ENCODE assay signal across 34 cellular contexts in the genomic region with DNA sequence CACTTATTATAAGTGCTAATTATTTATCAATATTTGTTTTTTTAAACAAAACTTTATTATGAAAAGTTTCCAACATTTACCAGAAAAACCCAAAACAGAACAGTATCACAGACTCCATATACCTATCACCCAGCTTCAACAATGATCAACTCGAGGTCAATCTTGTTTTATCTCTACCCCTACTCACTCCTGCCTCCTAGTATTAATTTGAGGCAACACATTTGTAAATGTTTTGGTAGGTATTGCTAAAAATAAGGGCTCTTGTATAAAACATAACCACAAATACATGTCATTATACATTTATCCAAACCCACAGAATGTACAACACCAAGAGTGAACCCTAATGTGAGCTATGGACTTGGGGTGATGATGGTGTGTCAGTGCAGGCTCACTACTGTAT. TPM values are rescaled to one million over a fixed set of nuclear protein-coding genes. Genes with fewer than 3 reads are reported as not detected.
"Had no signal": no experiment of that assay in that cellular context is flagged by ENCODE, and none has a peak within 500 bp of the region (broad histone marks: within the 10 kb centered on the region; RNA-seq: fewer than 3 reads in every experiment).

No MANE protein-coding gene starts in this region.

- ATAC-seq: activated CD4-positive, alpha-beta T cell treated with anti-CD3 and anti-CD28 coated beads for 36 hours; activated CD8-positive, alpha-beta T cell treated with anti-CD3 and anti-CD28 coated beads, Interleukin-2, amount 10 ng/mL, durations not matched to agents 7 days and 5 days; activated naive CD4-positive, alpha-beta T cell treated with anti-CD3 and anti-CD28 coated beads, Interleukin-2, amount 50 U/mL, for 72 hours; activated T-cell treated with anti-CD3 and anti-CD28 coated beads, Interleukin-2, amount 50 U/mL, for 72 hours; foreskin keratinocyte; gastrocnemius medialis; heart left ventricle; T-helper 17 cell had no signal

- FAIRE-seq: astrocyte, bronchial epithelial cell had no signal

- H3K27me3 Mint-ChIP-seq: activated CD4-positive, alpha-beta memory T cell treated with anti-CD3 and anti-CD28 coated beads for 36 hours; activated CD4-positive, alpha-beta T cell treated with anti-CD3 and anti-CD28 coated beads for 36 hours; activated CD4-positive, alpha-beta T cell treated with anti-CD3 and anti-CD28 coated beads, Interleukin-2, amount 10 ng/mL, durations not matched to agents 24 days and 14 days; activated T-cell treated with anti-CD3 and anti-CD28 coated beads, Interleukin-2, amount 50 U/mL, for 24 hours; central memory CD8-positive, alpha-beta T cell had no signal

- H3K4me1 ChIP-seq: foreskin keratinocyte had no signal

- H3K4me3 Mint-ChIP-seq: activated CD4-positive, alpha-beta memory T cell treated with anti-CD3 and anti-CD28 coated beads for 36 hours; activated CD4-positive, alpha-beta T cell treated with anti-CD3 and anti-CD28 coated beads for 36 hours; activated CD4-positive, alpha-beta T cell treated with anti-CD3 and anti-CD28 coated beads, Interleukin-2, amount 10 ng/mL, durations not matched to agents 24 days and 14 days; activated CD8-positive, alpha-beta T cell treated with anti-CD3 and anti-CD28 coated beads, Interleukin-2, amount 10 ng/mL, durations not matched to agents 7 days and 5 days; activated naive CD4-positive, alpha-beta T cell treated with anti-CD3 and anti-CD28 coated beads, Interleukin-2, amount 10 ng/mL, durations not matched to agents 7 days and 5 days; activated T-cell treated with anti-CD3 and anti-CD28 coated beads, Interleukin-2, amount 50 U/mL, for 24 hours; activated T-cell treated with anti-CD3 and anti-CD28 coated beads, Interleukin-2, amount 50 U/mL, for 72 hours; central memory CD8-positive, alpha-beta T cell; endodermal cell; T-helper 17 cell; T-helper 2 cell treated with Interferon-gamma antibody and Interleukin-4, amounts not matched to agents 5 μg/mL and 100 μg/mL, for 36 hours had no signal

- DNase-seq: activated CD4-positive, alpha-beta memory T cell treated with anti-CD3 and anti-CD28 coated beads for 36 hours; activated CD4-positive, alpha-beta T cell treated with anti-CD3 and anti-CD28 coated beads for 36 hours; activated CD4-positive, alpha-beta T cell treated with anti-CD3 and anti-CD28 coated beads, Interleukin-2, amount 10 ng/mL, durations not matched to agents 24 days and 14 days; activated CD4-positive, CD25-positive, alpha-beta regulatory T cell; activated CD4-positive, CD25-positive, alpha-beta regulatory T cell treated with anti-CD3 and anti-CD28 coated beads, Interleukin-2, amount 50 U/mL, for 72 hours; activated CD8-positive, alpha-beta memory T cell treated with anti-CD3 and anti-CD28 coated beads, Interleukin-2, amount 50 U/mL, for 48 hours; activated CD8-positive, alpha-beta T cell treated with anti-CD3 and anti-CD28 coated beads, Interleukin-2, amount 10 ng/mL, durations not matched to agents 7 days and 5 days; activated gamma-delta T cell; activated naive CD4-positive, alpha-beta T cell; activated naive CD4-positive, alpha-beta T cell treated with anti-CD3 and anti-CD28 coated beads, Interleukin-2, amount 10 ng/mL, durations not matched to agents 7 days and 5 days; activated T-cell treated with anti-CD3 and anti-CD28 coated beads for 4 hours; activated T-cell treated with anti-CD3 and anti-CD28 coated beads, Interleukin-2, amount 50 U/mL, for 24 hours; activated T-cell treated with anti-CD3 and anti-CD28 coated beads, Interleukin-2, amount 50 U/mL, for 72 hours; amniotic stem cell; anterior cingulate cortex; brain microvascular endothelial cell; colonic mucosa; dorsolateral prefrontal cortex; effector memory CD4-positive, alpha-beta T cell; endodermal cell; erythroblast; foreskin keratinocyte; gastrocnemius medialis; glutamatergic neuron; heart left ventricle; T-helper 1 cell; T-helper 17 cell; T1000 had no signal

- H3K4me3 ChIP-seq: colonic mucosa, dorsolateral prefrontal cortex, esophagus muscularis mucosa, gastrocnemius medialis, heart left ventricle had no signal

- H3K27ac ChIP-seq: brain microvascular endothelial cell, colonic mucosa, esophagus muscularis mucosa, foreskin keratinocyte, gastrocnemius medialis, heart left ventricle had no signal

- H3K9me3 ChIP-seq: colonic mucosa, esophagus muscularis mucosa, gastrocnemius medialis, heart left ventricle had no signal

- H3K36me3 Mint-ChIP-seq: activated CD4-positive, alpha-beta memory T cell treated with anti-CD3 and anti-CD28 coated beads for 36 hours; activated naive CD4-positive, alpha-beta T cell treated with anti-CD3 and anti-CD28 coated beads, Interleukin-2, amount 10 ng/mL, durations not matched to agents 7 days and 5 days; activated naive CD4-positive, alpha-beta T cell treated with anti-CD3 and anti-CD28 coated beads, Interleukin-2, amount 50 U/mL, for 72 hours had no signal

- H3K27ac Mint-ChIP-seq: activated CD4-positive, alpha-beta memory T cell treated with anti-CD3 and anti-CD28 coated beads for 36 hours; activated CD4-positive, alpha-beta T cell treated with anti-CD3 and anti-CD28 coated beads for 36 hours; activated CD4-positive, alpha-beta T cell treated with anti-CD3 and anti-CD28 coated beads, Interleukin-2, amount 10 ng/mL, durations not matched to agents 24 days and 14 days; activated CD8-positive, alpha-beta T cell treated with anti-CD3 and anti-CD28 coated beads, Interleukin-2, amount 10 ng/mL, durations not matched to agents 7 days and 5 days; activated naive CD4-positive, alpha-beta T cell treated with anti-CD3 and anti-CD28 coated beads, Interleukin-2, amount 10 ng/mL, durations not matched to agents 7 days and 5 days; activated naive CD4-positive, alpha-beta T cell treated with anti-CD3 and anti-CD28 coated beads, Interleukin-2, amount 50 U/mL, for 72 hours; activated T-cell treated with anti-CD3 and anti-CD28 coated beads, Interleukin-2, amount 50 U/mL, for 24 hours; activated T-cell treated with anti-CD3 and anti-CD28 coated beads, Interleukin-2, amount 50 U/mL, for 72 hours; endodermal cell; T-helper 17 cell; T-helper 2 cell treated with Interferon-gamma antibody and Interleukin-4, amounts not matched to agents 5 μg/mL and 100 μg/mL, for 36 hours had no signal

- H3K9me3 Mint-ChIP-seq: activated CD4-positive, alpha-beta memory T cell treated with anti-CD3 and anti-CD28 coated beads for 36 hours; activated CD4-positive, alpha-beta T cell treated with anti-CD3 and anti-CD28 coated beads, Interleukin-2, amount 10 ng/mL, durations not matched to agents 24 days and 14 days; activated naive CD4-positive, alpha-beta T cell treated with anti-CD3 and anti-CD28 coated beads, Interleukin-2, amount 10 ng/mL, durations not matched to agents 7 days and 5 days; activated naive CD4-positive, alpha-beta T cell treated with anti-CD3 and anti-CD28 coated beads, Interleukin-2, amount 50 U/mL, for 72 hours; activated T-cell treated with anti-CD3 and anti-CD28 coated beads, Interleukin-2, amount 50 U/mL, for 24 hours; activated T-cell treated with anti-CD3 and anti-CD28 coated beads, Interleukin-2, amount 50 U/mL, for 72 hours; central memory CD8-positive, alpha-beta T cell; endodermal cell; T-helper 2 cell treated with Interferon-gamma antibody and Interleukin-4, amounts not matched to agents 5 μg/mL and 100 μg/mL, for 36 hours had no signal

- H3K36me3 ChIP-seq: brain microvascular endothelial cell, colonic mucosa, esophagus muscularis mucosa, gastrocnemius medialis, heart left ventricle had no signal

- H3K27me3 ChIP-seq: brain microvascular endothelial cell, colonic mucosa, dorsolateral prefrontal cortex, esophagus muscularis mucosa, gastrocnemius medialis, heart left ventricle had no signal

RNA-seq across cellular contexts. Expression of gene CDH23, which starts 15.9 kb away (rescaled TPM):
- total RNA-seq: astrocyte, bronchial epithelial cell had no signal
- polyA plus RNA-seq: foreskin keratinocyte had no signal
